ENCODE assay signal across 2 cellular contexts in genomic region chr22:27132400-27132799, GRCh38.
TF ChIP-seq lines count a peak whose summit lies in the region.

No MANE protein-coding gene starts in this region.

TF ChIP-seq in IMR-90, 13 proteins besides CTCF, POLR2A, EP300 and RAD21:
- no peak for TF ChIP-seq BHLHE40 (IDR thresholded peaks at IDR 0.05; ENCODE audit: low read depth, low read length)
- TF ChIP-seq RFX5 (IDR thresholded peaks at IDR 0.05; ENCODE audit: low read depth, low read length) = no peak
- no peak for TF ChIP-seq MAFK (IDR thresholded peaks at IDR 0.05; ENCODE audit: low read depth, low read length)
- no peak for TF ChIP-seq MAZ (IDR thresholded peaks at IDR 0.05; ENCODE audit: borderline replicate concordance, low read depth, low read length)
- TF ChIP-seq CEBPB (IDR thresholded peaks at IDR 0.05; ENCODE audit: low read depth, low read length) = no peak
- TF ChIP-seq RCOR1 (IDR thresholded peaks at IDR 0.05; ENCODE audit: insufficient replicate concordance, low read length) = no peak
- TF ChIP-seq, protein P1, sequence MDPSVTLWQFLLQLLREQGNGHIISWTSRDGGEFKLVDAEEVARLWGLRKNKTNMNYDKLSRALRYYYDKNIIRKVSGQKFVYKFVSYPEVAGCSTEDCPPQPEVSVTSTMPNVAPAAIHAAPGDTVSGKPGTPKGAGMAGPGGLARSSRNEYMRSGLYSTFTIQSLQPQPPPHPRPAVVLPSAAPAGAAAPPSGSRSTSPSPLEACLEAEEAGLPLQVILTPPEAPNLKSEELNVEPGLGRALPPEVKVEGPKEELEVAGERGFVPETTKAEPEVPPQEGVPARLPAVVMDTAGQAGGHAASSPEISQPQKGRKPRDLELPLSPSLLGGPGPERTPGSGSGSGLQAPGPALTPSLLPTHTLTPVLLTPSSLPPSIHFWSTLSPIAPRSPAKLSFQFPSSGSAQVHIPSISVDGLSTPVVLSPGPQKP (IDR thresholded peaks at IDR 0.05; ENCODE audit: borderline replicate concordance, low read depth, low read length) = no peak
- no peak for TF ChIP-seq CHD1 (IDR thresholded peaks at IDR 0.05; ENCODE audit: low read depth, low read length)
- no peak for TF ChIP-seq SMC3 (IDR thresholded peaks at IDR 0.05; ENCODE audit: low read depth, low read length)
- TF ChIP-seq USF2 (IDR thresholded peaks at IDR 0.05; ENCODE audit: low read depth, low read length) = no peak
- TF ChIP-seq MXI1 (IDR thresholded peaks at IDR 0.05; ENCODE audit: borderline replicate concordance, low read depth, low read length) = no peak
- no peak for TF ChIP-seq NFE2L2 (IDR thresholded peaks at IDR 0.05; ENCODE audit: low read depth, low read length)
- no peak for TF ChIP-seq FOS (IDR thresholded peaks at IDR 0.05; ENCODE audit: low read depth, low read length)

TF ChIP-seq in K562, 482 proteins besides CTCF, POLR2A, EP300 and RAD21:
- TF ChIP-seq, protein P2, sequence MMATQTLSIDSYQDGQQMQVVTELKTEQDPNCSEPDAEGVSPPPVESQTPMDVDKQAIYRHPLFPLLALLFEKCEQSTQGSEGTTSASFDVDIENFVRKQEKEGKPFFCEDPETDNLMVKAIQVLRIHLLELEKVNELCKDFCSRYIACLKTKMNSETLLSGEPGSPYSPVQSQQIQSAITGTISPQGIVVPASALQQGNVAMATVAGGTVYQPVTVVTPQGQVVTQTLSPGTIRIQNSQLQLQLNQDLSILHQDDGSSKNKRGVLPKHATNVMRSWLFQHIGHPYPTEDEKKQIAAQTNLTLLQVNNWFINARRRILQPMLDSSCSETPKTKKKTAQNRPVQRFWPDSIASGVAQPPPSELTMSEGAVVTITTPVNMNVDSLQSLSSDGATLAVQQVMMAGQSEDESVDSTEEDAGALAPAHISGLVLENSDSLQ (IDR thresholded peaks at IDR 0.05) = no peak
- TF ChIP-seq ZNF512 (tag; IDR thresholded peaks at IDR 0.05) = peak; percentile 80
